Comparison of ENCODE assay signal across 12 cellular contexts in the genomic region with DNA sequence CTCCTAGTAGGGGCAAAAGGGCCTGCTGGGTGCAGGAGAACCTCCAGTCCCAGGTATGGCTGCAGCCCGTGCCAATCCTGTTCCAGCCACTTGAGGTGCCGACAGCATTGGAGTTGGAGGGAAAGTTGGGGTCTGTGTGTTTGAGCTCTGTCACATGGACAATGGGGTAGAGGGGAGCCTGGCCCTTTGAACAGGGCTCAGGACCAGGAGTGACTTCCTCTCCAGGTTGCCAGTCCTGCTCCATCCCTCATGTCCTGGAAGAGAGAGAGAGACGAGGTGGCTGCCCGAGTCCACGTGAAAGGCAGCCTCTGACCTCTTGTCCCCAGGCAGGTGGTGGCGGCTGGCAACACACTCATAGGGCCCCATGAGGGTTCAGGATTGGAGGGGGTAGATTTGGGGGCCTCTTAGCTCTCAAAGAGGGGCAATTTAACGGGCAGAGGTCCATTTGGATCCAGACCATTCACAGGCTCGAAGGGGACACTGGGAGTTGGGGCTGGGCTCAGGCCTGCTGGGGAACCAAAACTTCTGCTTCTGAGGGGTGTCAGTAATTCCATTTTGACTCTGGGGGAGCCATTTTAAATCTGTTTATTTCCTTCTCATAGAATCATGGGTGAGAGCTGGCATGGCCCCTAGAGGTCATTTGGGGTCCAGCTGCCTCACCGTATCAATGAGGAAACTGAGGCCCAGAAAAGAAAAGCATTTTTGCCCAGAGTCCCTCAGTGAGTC. TPM values are rescaled to one million over a fixed set of nuclear protein-coding genes. Genes with fewer than 3 reads are reported as not detected.
A peak's percentile ranks its signal among the peaks of the same experiment; 100 is the strongest.
DNase-seq lines count a peak whose midpoint lies in the region; ATAC-seq and TF ChIP-seq lines count a peak whose summit lies in the region.
"Had no signal": no experiment of that assay in that cellular context is flagged by ENCODE, and none has a peak within 500 bp of the region (broad histone marks: within the 10 kb centered on the region; RNA-seq: fewer than 3 reads in every experiment).

No MANE protein-coding gene starts in this region.

- intact Hi-C loops in left cardiac atrium (cut with DNase I), result no loop called here
- intact Hi-C loops in Right ventricle myocardium superior (cut with DNase I), result no loop called here

- peak overlapping the region; percentile 93 for H3K4me3 Mint-ChIP-seq in activated T-helper 17 cell treated with anti-CD3 and anti-CD28 coated beads, Interleukin-2, amount 50 U/mL, for 72 hours
- no peak overlapping the region for H3K4me3 Mint-ChIP-seq in mesothelial cell of epicardium
- H3K4me3 Mint-ChIP-seq: neural crest cell had no signal

- no peaks in the 10 kb centered on the region for H3K9me3 Mint-ChIP-seq in activated T-helper 17 cell treated with anti-CD3 and anti-CD28 coated beads, Interleukin-2, amount 50 U/mL, for 72 hours
- H3K9me3 Mint-ChIP-seq in mesothelial cell of epicardium, result no peaks in the 10 kb centered on the region
- H3K9me3 Mint-ChIP-seq: neural crest cell had no signal

- no peak for TF ChIP-seq CTCF in mesothelial cell of epicardium (IDR thresholded peaks at IDR 0.05; ENCODE audit: unreplicated experiment)

- peak overlapping the region; percentile 89 for H3K27ac Mint-ChIP-seq in activated T-helper 17 cell treated with anti-CD3 and anti-CD28 coated beads, Interleukin-2, amount 50 U/mL, for 72 hours
- H3K27ac Mint-ChIP-seq in mesothelial cell of epicardium, result peak overlapping the region; percentile 21

- ATAC-seq in left cardiac atrium (no peak), Right ventricle myocardium superior (ENCODE audit: poor library complexity) (no peak), HG03135 (IDR thresholded peaks at IDR 0.05; ENCODE audit: unreplicated experiment) (no peak), HG02642 (IDR thresholded peaks at IDR 0.05; ENCODE audit: poor library complexity, unreplicated experiment) (no peak)
- ATAC-seq in activated T-helper 17 cell treated with anti-CD3 and anti-CD28 coated beads, Interleukin-2, amount 50 U/mL, for 72 hours (replicated peaks), result no peak

- no peaks in the 10 kb centered on the region for H3K27me3 Mint-ChIP-seq in activated T-helper 17 cell treated with anti-CD3 and anti-CD28 coated beads, Interleukin-2, amount 50 U/mL, for 72 hours
- peaks cover 5% of the 10 kb centered on the region for H3K27me3 Mint-ChIP-seq in mesothelial cell of epicardium (ENCODE audit: low read depth)

- H3K36me3 Mint-ChIP-seq in activated T-helper 17 cell treated with anti-CD3 and anti-CD28 coated beads, Interleukin-2, amount 50 U/mL, for 72 hours (ENCODE audit: low read depth), result peaks cover 67% of the 10 kb centered on the region
- no peaks in the 10 kb centered on the region for H3K36me3 Mint-ChIP-seq in mesothelial cell of epicardium

- DNase-seq in left cardiac atrium, result peak; percentile 14
- DNase-seq in Right ventricle myocardium superior, result no peak
- no peak for DNase-seq in mesothelial cell of epicardium (ENCODE audit: low spot score in 2 of 2, unreplicated experiment in 2 of 2)
- no peak for DNase-seq in SK-N-DZ (ENCODE audit: low spot score)
- DNase-seq in globus pallidus (ENCODE audit: low spot score), result no peak
- DNase-seq: activated CD4-positive, alpha-beta T cell treated with anti-CD3 and anti-CD28 coated beads, Interleukin-2, amount 50 U/mL, for 4 hours; Kasumi-1; SIG-M5 had no signal

- peaks cover 25% of the 10 kb centered on the region for H3K4me1 Mint-ChIP-seq in activated T-helper 17 cell treated with anti-CD3 and anti-CD28 coated beads, Interleukin-2, amount 50 U/mL, for 72 hours
- H3K4me1 Mint-ChIP-seq in mesothelial cell of epicardium, result peaks cover 30% of the 10 kb centered on the region

RNA-seq across cellular contexts. Expression of a gene that starts 4.1 kb away (rescaled TPM):
- 1 to 10 TPM; 4.6 to 6.0 TPM for total RNA-seq in left cardiac atrium
- total RNA-seq in Right ventricle myocardium superior, result 4.1 TPM
- 10 to 100 TPM; 25.9 to 47.8 TPM for total RNA-seq in activated T-helper 17 cell treated with anti-CD3 and anti-CD28 coated beads, Interleukin-2, amount 50 U/mL, for 72 hours
- total RNA-seq in mesothelial cell of epicardium, result 8.3 to 10.8 TPM (median 9.4 TPM) in 3 replicates
- 8.7 and 11.8 TPM in 2 replicates for polyA plus RNA-seq in SK-N-DZ (2014; cell fraction: cytosol; rRNA removed)
- 4.8 and 7.8 TPM in 2 replicates for polyA plus RNA-seq in SK-N-DZ (2014; cell fraction: nucleus; rRNA removed)
